In genomic region chr9:4864698-4865097, GRCh38 we compare ENCODE assay signal across 25 cellular contexts.
DNase-seq lines count a peak whose midpoint lies in the region; ATAC-seq and TF ChIP-seq lines count a peak whose summit lies in the region.
"Had no signal": no experiment of that assay in that cellular context is flagged by ENCODE, and none has a peak within 500 bp of the region (broad histone marks: within the 10 kb centered on the region; RNA-seq: fewer than 3 reads in every experiment).

No MANE protein-coding gene starts in this region.

- peaks cover 8% of the 10 kb centered on the region for H3K36me3 ChIP-seq in CD8-positive, alpha-beta memory T cell (ENCODE audit: insufficient read depth, low read length)
- peaks cover 15% of the 10 kb centered on the region for H3K36me3 ChIP-seq in lower lobe of right lung

- no peaks in the 10 kb centered on the region for H3K27me3 Mint-ChIP-seq in CD8-positive, alpha-beta memory T cell
- H3K27me3 Mint-ChIP-seq in WTC11 (ENCODE audit: low read depth) = no peaks in the 10 kb centered on the region
- H3K27me3 Mint-ChIP-seq in stimulated activated naive B cell treated with anti-CD40 and anti-IgM and Interleukin-4, amounts not matched to agents 10 μg/mL and 1 μg/mL and 100 μg/mL, for 72 hours = no peaks in the 10 kb centered on the region
- H3K27me3 Mint-ChIP-seq: CD4-positive, CD25-positive, alpha-beta regulatory T cell had no signal

- H3K4me1 Mint-ChIP-seq in CD8-positive, alpha-beta memory T cell = peaks cover 3 to 14% (median 3%) of the 10 kb centered on the region in 3 donors
- H3K4me1 Mint-ChIP-seq in WTC11 = peaks cover 9% of the 10 kb centered on the region
- H3K4me1 Mint-ChIP-seq in stimulated activated naive B cell treated with anti-CD40 and anti-IgM and Interleukin-4, amounts not matched to agents 10 μg/mL and 1 μg/mL and 100 μg/mL, for 72 hours = no peaks in the 10 kb centered on the region

- no peaks in the 10 kb centered on the region for H3K4me1 ChIP-seq in CD8-positive, alpha-beta memory T cell (ENCODE audit: insufficient read depth, low read length)
- H3K4me1 ChIP-seq in lower lobe of right lung = no peaks in the 10 kb centered on the region
- H3K4me1 ChIP-seq: BLaER1, HAP-1 had no signal

- H3K4me3 Mint-ChIP-seq in CD8-positive, alpha-beta memory T cell = no peak overlapping the region
- no peak overlapping the region for H3K4me3 Mint-ChIP-seq in WTC11
- H3K4me3 Mint-ChIP-seq in stimulated activated naive B cell treated with anti-CD40 and anti-IgM and Interleukin-4, amounts not matched to agents 10 μg/mL and 1 μg/mL and 100 μg/mL, for 72 hours = no peak overlapping the region
- H3K4me3 Mint-ChIP-seq: CD4-positive, CD25-positive, alpha-beta regulatory T cell; HFFc6 had no signal

- intact Hi-C loops in lower lobe of right lung (cut with DNase I) = no loop called here

- H3K9me3 Mint-ChIP-seq in CD8-positive, alpha-beta memory T cell = no peaks in the 10 kb centered on the region
- no peaks in the 10 kb centered on the region for H3K9me3 Mint-ChIP-seq in WTC11
- no peaks in the 10 kb centered on the region for H3K9me3 Mint-ChIP-seq in stimulated activated naive B cell treated with anti-CD40 and anti-IgM and Interleukin-4, amounts not matched to agents 10 μg/mL and 1 μg/mL and 100 μg/mL, for 72 hours
- H3K9me3 Mint-ChIP-seq: CD4-positive, CD25-positive, alpha-beta regulatory T cell; HFFc6 had no signal

- no peaks in the 10 kb centered on the region for H3K9me3 ChIP-seq in CD8-positive, alpha-beta memory T cell (ENCODE audit: low read length)
- H3K9me3 ChIP-seq in lower lobe of right lung = no peaks in the 10 kb centered on the region
- H3K9me3 ChIP-seq: BLaER1, HAP-1, SK-N-SH had no signal

- CTCF ChIA-PET in CD8-positive, alpha-beta memory T cell (lab: Charles Lee) = interaction anchor here (0.9 kb wide), 1 partner anchor 14 kb away, joined by 3 read pairs; no protein-coding TSS in a partner anchor
- CTCF ChIA-PET in WTC11 (lab: Charles Lee) = no interaction called here

- no peak for DNase-seq in CD8-positive, alpha-beta memory T cell
- DNase-seq in WTC11 (ENCODE audit: low spot score) (no peak), lower lobe of right lung (no peak), left lobe of liver (ENCODE audit: low spot score) (no peak)
- DNase-seq in stimulated activated naive B cell treated with anti-CD40 and anti-IgM and Interleukin-4, amounts not matched to agents 10 μg/mL and 1 μg/mL and 100 μg/mL, for 72 hours = no peak
- DNase-seq: CD4-positive, CD25-positive, alpha-beta regulatory T cell; GM23248; HFFc6; Kasumi-1; MV-4-11; NCI-H1105; NCI-H1436 treated with DMSO at 0.1 percent for 48 hours; NCI-H187 treated with DMSO at 0.1 percent for 48 hours; NCI-H2107; NCI-H446 treated with DMSO at 0.1 percent for 48 hours; NCI-H526; NCI-H82; NK-92 treated with Interleukin-12 subunit alpha and Interleukin-12 subunit beta, amount 100 ng/mL, for 24 hours; PC-3; SK-N-SH had no signal

- no peak overlapping the region for H3K4me3 ChIP-seq in CD8-positive, alpha-beta memory T cell (ENCODE audit: low read length)
- no peak overlapping the region for H3K4me3 ChIP-seq in lower lobe of right lung
- H3K4me3 ChIP-seq: BLaER1, GM23248, HAP-1 had no signal

- H3K27me3 ChIP-seq in CD8-positive, alpha-beta memory T cell (ENCODE audit: insufficient read depth, low read length, poor library complexity, severe bottlenecking) = no peaks in the 10 kb centered on the region
- no peaks in the 10 kb centered on the region for H3K27me3 ChIP-seq in lower lobe of right lung (ENCODE audit: low read depth)
- H3K27me3 ChIP-seq: BLaER1 had no signal

- ATAC-seq in WTC11 = peak; percentile 53
- ATAC-seq in lower lobe of right lung = peak in 1 of 2 donors; percentile 31
- ATAC-seq in stimulated activated naive B cell treated with anti-CD40 and anti-IgM and Interleukin-4, amounts not matched to agents 10 μg/mL and 1 μg/mL and 100 μg/mL, for 72 hours (replicated peaks) = no peak
- no peak for ATAC-seq in left lobe of liver
- no peak for ATAC-seq in GM18858 (IDR thresholded peaks at IDR 0.05; ENCODE audit: unreplicated experiment)
- ATAC-seq in HG03342 (IDR thresholded peaks at IDR 0.05; ENCODE audit: unreplicated experiment) = no peak
- ATAC-seq: HepG2, PC-3 had no signal

- POLR2A ChIA-PET in CD8-positive, alpha-beta memory T cell (lab: Charles Lee) = no interaction called here
- POLR2A ChIA-PET in WTC11 (lab: Charles Lee) = no interaction called here

- H3K27ac ChIP-seq in CD8-positive, alpha-beta memory T cell (ENCODE audit: low read depth, low read length) = peak overlapping the region; percentile 20
- peak overlapping the region; percentile 4 for H3K27ac ChIP-seq in lower lobe of right lung
- H3K27ac ChIP-seq: BLaER1, GM23248 had no signal

- no peak overlapping the region for H3K27ac Mint-ChIP-seq in CD8-positive, alpha-beta memory T cell
- peak overlapping the region; percentile 81; the same call in 1 of the 2 replicates for H3K27ac Mint-ChIP-seq in WTC11
- H3K27ac Mint-ChIP-seq in stimulated activated naive B cell treated with anti-CD40 and anti-IgM and Interleukin-4, amounts not matched to agents 10 μg/mL and 1 μg/mL and 100 μg/mL, for 72 hours = peak overlapping the region; percentile 80
- H3K27ac Mint-ChIP-seq: HFFc6 had no signal

- H3K36me3 Mint-ChIP-seq in CD8-positive, alpha-beta memory T cell = peaks cover 4 to 32% (median 8%) of the 10 kb centered on the region in 3 donors
- H3K36me3 Mint-ChIP-seq in WTC11 = peaks cover 18% of the 10 kb centered on the region
- peaks cover 26 to 52% of the 10 kb centered on the region in 2 donors for H3K36me3 Mint-ChIP-seq in stimulated activated naive B cell treated with anti-CD40 and anti-IgM and Interleukin-4, amounts not matched to agents 10 μg/mL and 1 μg/mL and 100 μg/mL, for 72 hours

- no peak for TF ChIP-seq CTCF in WTC11 (IDR thresholded peaks at IDR 0.05)
- TF ChIP-seq CTCF in lower lobe of right lung (IDR thresholded peaks at IDR 0.05) = no peak

TF ChIP-seq in WTC11, 78 proteins besides CTCF, POLR2A, EP300 and RAD21 (continues in another document):
- TF ChIP-seq, protein P1, sequence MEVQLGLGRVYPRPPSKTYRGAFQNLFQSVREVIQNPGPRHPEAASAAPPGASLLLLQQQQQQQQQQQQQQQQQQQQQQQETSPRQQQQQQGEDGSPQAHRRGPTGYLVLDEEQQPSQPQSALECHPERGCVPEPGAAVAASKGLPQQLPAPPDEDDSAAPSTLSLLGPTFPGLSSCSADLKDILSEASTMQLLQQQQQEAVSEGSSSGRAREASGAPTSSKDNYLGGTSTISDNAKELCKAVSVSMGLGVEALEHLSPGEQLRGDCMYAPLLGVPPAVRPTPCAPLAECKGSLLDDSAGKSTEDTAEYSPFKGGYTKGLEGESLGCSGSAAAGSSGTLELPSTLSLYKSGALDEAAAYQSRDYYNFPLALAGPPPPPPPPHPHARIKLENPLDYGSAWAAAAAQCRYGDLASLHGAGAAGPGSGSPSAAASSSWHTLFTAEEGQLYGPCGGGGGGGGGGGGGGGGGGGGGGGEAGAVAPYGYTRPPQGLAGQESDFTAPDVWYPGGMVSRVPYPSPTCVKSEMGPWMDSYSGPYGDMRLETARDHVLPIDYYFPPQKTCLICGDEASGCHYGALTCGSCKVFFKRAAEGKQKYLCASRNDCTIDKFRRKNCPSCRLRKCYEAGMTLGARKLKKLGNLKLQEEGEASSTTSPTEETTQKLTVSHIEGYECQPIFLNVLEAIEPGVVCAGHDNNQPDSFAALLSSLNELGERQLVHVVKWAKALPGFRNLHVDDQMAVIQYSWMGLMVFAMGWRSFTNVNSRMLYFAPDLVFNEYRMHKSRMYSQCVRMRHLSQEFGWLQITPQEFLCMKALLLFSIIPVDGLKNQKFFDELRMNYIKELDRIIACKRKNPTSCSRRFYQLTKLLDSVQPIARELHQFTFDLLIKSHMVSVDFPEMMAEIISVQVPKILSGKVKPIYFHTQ (CRISPR knock-in tag; IDR thresholded peaks at IDR 0.05) = no peak
- TF ChIP-seq, protein P2, sequence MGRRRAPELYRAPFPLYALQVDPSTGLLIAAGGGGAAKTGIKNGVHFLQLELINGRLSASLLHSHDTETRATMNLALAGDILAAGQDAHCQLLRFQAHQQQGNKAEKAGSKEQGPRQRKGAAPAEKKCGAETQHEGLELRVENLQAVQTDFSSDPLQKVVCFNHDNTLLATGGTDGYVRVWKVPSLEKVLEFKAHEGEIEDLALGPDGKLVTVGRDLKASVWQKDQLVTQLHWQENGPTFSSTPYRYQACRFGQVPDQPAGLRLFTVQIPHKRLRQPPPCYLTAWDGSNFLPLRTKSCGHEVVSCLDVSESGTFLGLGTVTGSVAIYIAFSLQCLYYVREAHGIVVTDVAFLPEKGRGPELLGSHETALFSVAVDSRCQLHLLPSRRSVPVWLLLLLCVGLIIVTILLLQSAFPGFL (CRISPR knock-in tag; IDR thresholded peaks at IDR 0.05; ENCODE audit: borderline replicate concordance) = no peak
- TF ChIP-seq FOXP1 (CRISPR knock-in tag; IDR thresholded peaks at IDR 0.05; ENCODE audit: borderline replicate concordance) = no peak
- TF ChIP-seq ZNF219 (CRISPR knock-in tag; IDR thresholded peaks at IDR 0.05; ENCODE audit: borderline replicate concordance) = no peak
- no peak for TF ChIP-seq ZNF423 (CRISPR knock-in tag; IDR thresholded peaks at IDR 0.05)
- TF ChIP-seq, protein P3, sequence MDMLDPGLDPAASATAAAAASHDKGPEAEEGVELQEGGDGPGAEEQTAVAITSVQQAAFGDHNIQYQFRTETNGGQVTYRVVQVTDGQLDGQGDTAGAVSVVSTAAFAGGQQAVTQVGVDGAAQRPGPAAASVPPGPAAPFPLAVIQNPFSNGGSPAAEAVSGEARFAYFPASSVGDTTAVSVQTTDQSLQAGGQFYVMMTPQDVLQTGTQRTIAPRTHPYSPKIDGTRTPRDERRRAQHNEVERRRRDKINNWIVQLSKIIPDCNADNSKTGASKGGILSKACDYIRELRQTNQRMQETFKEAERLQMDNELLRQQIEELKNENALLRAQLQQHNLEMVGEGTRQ (CRISPR knock-in tag; IDR thresholded peaks at IDR 0.05) = no peak
- TF ChIP-seq NR2C2 (CRISPR knock-in tag; IDR thresholded peaks at IDR 0.05) = no peak
- no peak for TF ChIP-seq ZMAT4 (CRISPR knock-in tag; IDR thresholded peaks at IDR 0.05)
- TF ChIP-seq SMAD4 (CRISPR knock-in tag; IDR thresholded peaks at IDR 0.05) = no peak
- TF ChIP-seq JAZF1 (CRISPR knock-in tag; IDR thresholded peaks at IDR 0.05) = no peak
- TF ChIP-seq HMGA2 (CRISPR knock-in tag; IDR thresholded peaks at IDR 0.05) = no peak

Comparison
In these comparisons a context has a peak if more than half of its experiments do, and no peak if none do; other contexts are left out.
1. H3K27ac Mint-ChIP-seq: peak in WTC11 (single experiment) and stimulated activated naive B cell treated with anti-CD40 and anti-IgM and Interleukin-4, amounts not matched to agents 10 μg/mL and 1 μg/mL and 100 μg/mL, for 72 hours (single experiment); none in CD8-positive, alpha-beta memory T cell (0 of 8).